Comparison of ENCODE assay signal across 8 cellular contexts in the genomic region with DNA sequence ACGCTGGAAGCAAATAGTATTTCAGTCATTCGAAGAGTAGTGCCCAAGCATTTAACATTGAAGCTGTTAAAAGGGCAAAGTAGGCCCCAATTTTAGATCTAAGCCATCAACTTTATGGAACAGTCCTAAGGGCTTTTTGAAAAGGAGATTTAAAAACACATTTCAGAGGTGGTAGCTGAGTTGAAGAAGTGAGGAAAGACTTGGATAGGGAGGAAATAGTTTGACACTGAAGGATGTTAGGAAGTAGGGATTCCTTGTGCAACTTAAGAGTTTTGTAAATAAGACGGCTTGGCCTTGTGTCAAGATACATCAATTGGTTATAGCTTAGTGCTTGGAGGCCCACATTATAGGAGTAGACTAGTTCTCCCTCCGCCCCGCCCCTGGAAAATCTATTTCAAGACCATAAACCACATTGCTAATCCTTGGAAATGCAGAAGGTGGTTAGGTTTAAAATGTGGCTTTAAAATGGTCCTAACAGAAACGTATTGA. TPM values are rescaled to one million over a fixed set of nuclear protein-coding genes. Genes with fewer than 3 reads are reported as not detected.
DNase-seq lines count a peak whose midpoint lies in the region; ATAC-seq, FAIRE-seq and TF ChIP-seq lines count a peak whose summit lies in the region.

No MANE protein-coding gene starts in this region.

- in situ Hi-C loops in SK-MEL-5 (cut with HindIII; ENCODE audit: low pct_unique_long_range_greater_than_20kb, low sequenced_read_pairs): no loop called here

- peak overlapping the region; percentile 66 for H3K9ac ChIP-seq in endothelial cell of umbilical vein (replicated peaks; ENCODE audit: extremely low read depth, insufficient read depth, low read length)

- no peaks in the 10 kb centered on the region for H3K27me3 ChIP-seq in CD4-positive, alpha-beta T cell (ENCODE audit: control insufficient read depth, insufficient read depth, low read length)
- no peaks in the 10 kb centered on the region for H3K27me3 ChIP-seq in endothelial cell of umbilical vein (ENCODE audit: control insufficient read depth in 2 of 2, insufficient read depth in 2 of 2, low read length in 2 of 2)

- H3K4me1 Mint-ChIP-seq in CD4-positive, alpha-beta T cell (ENCODE audit: low read depth): peaks cover 45% of the 10 kb centered on the region
- H3K4me1 Mint-ChIP-seq in HFFc6 (ENCODE audit: low read depth) (peaks cover 36% of the 10 kb centered on the region), neural crest cell (peaks cover 54% of the 10 kb centered on the region)

- peak overlapping the region; percentile 98 for H3K27ac Mint-ChIP-seq in CD4-positive, alpha-beta T cell
- peak overlapping the region; percentile 65 for H3K27ac Mint-ChIP-seq in HFFc6
- no peak overlapping the region for H3K27ac Mint-ChIP-seq in neural crest cell (ENCODE audit: unreplicated experiment)

- intact Hi-C loops in CD4-positive, alpha-beta T cell (cut with DNase I, micrococcal nuclease): loop anchor here (1.0 to 5.0 kb wide), 7 partner anchors 21 to 415 kb away; a partner anchor contains a TSS
- intact Hi-C loops in endothelial cell of umbilical vein (cut with micrococcal nuclease): loop anchor here (2.0 kb wide), 3 partner anchors 21 to 93 kb away; a partner anchor contains a TSS

- H3K27ac ChIP-seq in CD4-positive, alpha-beta T cell (ENCODE audit: low read depth, low read length): peak overlapping the region; percentile 23
- H3K27ac ChIP-seq in endothelial cell of umbilical vein (ENCODE audit: insufficient read depth, low read depth, low read length): peak overlapping the region; percentile 15

- H3K4me3 Mint-ChIP-seq in CD4-positive, alpha-beta T cell: peak overlapping the region; percentile 88
- H3K4me3 Mint-ChIP-seq in HFFc6 (peak overlapping the region; percentile 85), neural crest cell (peak overlapping the region; percentile 86)

- peaks cover 38% of the 10 kb centered on the region for H3K36me3 Mint-ChIP-seq in CD4-positive, alpha-beta T cell (ENCODE audit: low read depth)
- H3K36me3 Mint-ChIP-seq in HFFc6 (ENCODE audit: low read depth) (peaks cover 34% of the 10 kb centered on the region), neural crest cell (ENCODE audit: low read depth) (peaks cover 36% of the 10 kb centered on the region)

- peaks cover 22% of the 10 kb centered on the region for H3K4me1 ChIP-seq in endothelial cell of umbilical vein (ENCODE audit: control insufficient read depth, extremely low read depth, insufficient read depth, low read length)

- DNase-seq in CD4-positive, alpha-beta T cell: no peak
- DNase-seq in HFFc6: no peak
- DNase-seq in SK-MEL-5 (ENCODE audit: low read depth, low spot score): peak; percentile 32
- DNase-seq in endothelial cell of umbilical vein (ENCODE audit: low read depth, low spot score): peak; percentile 62
- DNase-seq in neural crest cell (ENCODE audit: low read depth, low spot score): no peak
- no peak for DNase-seq in ecto neural progenitor cell (ENCODE audit: low spot score)

- TF ChIP-seq POLR2A in endothelial cell of umbilical vein (IDR thresholded peaks at IDR 0.05; ENCODE audit: low read depth, low read length): no peak

- no peak for ATAC-seq in CD4-positive, alpha-beta T cell (ENCODE audit: poor library complexity)
- no peak for ATAC-seq in GM18907 (IDR thresholded peaks at IDR 0.05; ENCODE audit: unreplicated experiment)
- ATAC-seq in GM21619 (IDR thresholded peaks at IDR 0.05; ENCODE audit: unreplicated experiment): no peak

- H3K9me3 ChIP-seq in CD4-positive, alpha-beta T cell (ENCODE audit: control insufficient read depth, low read length): no peaks in the 10 kb centered on the region
- no peaks in the 10 kb centered on the region for H3K9me3 ChIP-seq in endothelial cell of umbilical vein (replicated peaks; ENCODE audit: control insufficient read depth, insufficient read depth, low read length)

- H3K36me3 ChIP-seq in endothelial cell of umbilical vein (ENCODE audit: control insufficient read depth in 2 of 2, extremely low read depth in 1 of 2, insufficient read depth in 2 of 2, low read length in 2 of 2): peaks cover 14 to 17% of the 10 kb centered on the region in 2 experiments

- peaks cover 4% of the 10 kb centered on the region for H4K20me1 ChIP-seq in endothelial cell of umbilical vein (replicated peaks; ENCODE audit: control insufficient read depth, extremely low read depth, insufficient read depth, low read length)

- BruUV-seq in endothelial cell of umbilical vein (replicated peaks; lab: Mats Ljungman, UMichigan): TSS peak; percentile 44

- peak overlapping the region; percentile 76 for H3K4me2 ChIP-seq in endothelial cell of umbilical vein (ENCODE audit: insufficient read depth, low read length)

- dilution Hi-C loops in endothelial cell of umbilical vein (cut with MboI; ENCODE audit: extremely low pct_ligation_motif_present, low sequenced_read_pairs): no loop called here

- no peak for FAIRE-seq in endothelial cell of umbilical vein (lab: Jason Lieb, UNC)

- CTCF ChIA-PET in CD4-positive, alpha-beta T cell (lab: Charles Lee): interaction anchor here (1.0 to 4.4 kb wide), 7 partner anchors 22 to 103 kb away, joined by 3 to 38 read pairs (median 14); a partner anchor contains a TSS
- CTCF ChIA-PET in endothelial cell of umbilical vein (lab: Charles Lee): interaction anchor here (0.9 to 4.5 kb wide), 11 partner anchors 8 to 126 kb away, joined by 3 to 57 read pairs (median 6); a partner anchor contains a TSS

- H3K9me1 ChIP-seq in endothelial cell of umbilical vein (replicated peaks; ENCODE audit: control insufficient read depth, extremely low read depth, insufficient read depth, low read length): no peaks in the 10 kb centered on the region

- no peaks in the 10 kb centered on the region for H3K9me3 Mint-ChIP-seq in CD4-positive, alpha-beta T cell
- H3K9me3 Mint-ChIP-seq in HFFc6 (peaks cover 8% of the 10 kb centered on the region; the same call in 1 of the 2 replicates), neural crest cell (peaks cover 2% of the 10 kb centered on the region)

- POLR2A ChIA-PET in CD4-positive, alpha-beta T cell (lab: Charles Lee): interaction anchor here (0.6 to 4.7 kb wide), 26 partner anchors 8 to 980 kb away, joined by 3 to 374 read pairs (median 10); a partner anchor contains a TSS
- POLR2A ChIA-PET in endothelial cell of umbilical vein (lab: Charles Lee): interaction anchor here (0.9 to 3.4 kb wide), 10 partner anchors 11 to 693 kb away, joined by 3 to 58 read pairs (median 9); a partner anchor contains a TSS

- peak overlapping the region; percentile 80 for H2AFZ ChIP-seq in endothelial cell of umbilical vein (ENCODE audit: low read depth, low read length)

- no peaks in the 10 kb centered on the region for H3K27me3 Mint-ChIP-seq in CD4-positive, alpha-beta T cell
- H3K27me3 Mint-ChIP-seq in HFFc6 (ENCODE audit: insufficient read depth) (peaks cover 15% of the 10 kb centered on the region), neural crest cell (ENCODE audit: low read depth) (peaks cover 19% of the 10 kb centered on the region)

- H3K4me3 ChIP-seq in endothelial cell of umbilical vein (replicated peaks in 1 of 3; ENCODE audit: insufficient read depth in 1 of 3, low read depth in 1 of 3, low read length in 3 of 3): peak overlapping the region; percentile 5 to 64 (median 27)

- no peak for TF ChIP-seq CTCF in CD4-positive, alpha-beta T cell (IDR thresholded peaks at IDR 0.05)
- TF ChIP-seq CTCF in HFFc6 (IDR thresholded peaks at IDR 0.05): no peak
- no peak for TF ChIP-seq CTCF in endothelial cell of umbilical vein (IDR thresholded peaks at IDR 0.05; ENCODE audit: extremely low read depth in 1 of 2, insufficient read depth in 1 of 2, low read depth in 1 of 2, low read length in 2 of 2)
- no peak for TF ChIP-seq CTCF in neural crest cell (conservative IDR thresholded peaks at IDR 0.05)

- peaks cover 29% of the 10 kb centered on the region for H3K79me2 ChIP-seq in endothelial cell of umbilical vein (ENCODE audit: control insufficient read depth, insufficient read depth, low read length)

RNA-seq across cellular contexts. Expression of a gene that starts 0.8 kb away (rescaled TPM):
- total RNA-seq in CD4-positive, alpha-beta T cell: 100 to 1,000 TPM; 116 to 120 TPM
- 1,000 to 10,000 TPM; 1,208 to 2,585 (median 2,279) TPM for total RNA-seq in HFFc6 (2021; fragmentation: NEBNext Ultra II Directional; extraction: Animal tissue kit (Norgen Biotek cat#: 25700))
- 1,958 and 1,976 TPM in 2 replicates for total RNA-seq in SK-MEL-5 (2014; rRNA removed; shearing (Covaris generic))
- 2,389 and 2,410 TPM in 2 replicates for polyA plus RNA-seq in SK-MEL-5 (2015; cell fraction: cytosol; rRNA removed)
- 508 and 518 TPM in 2 replicates for polyA plus RNA-seq in SK-MEL-5 (2015; cell fraction: nucleus; rRNA removed)
- 2,228 and 2,245 TPM in 2 replicates for total RNA-seq in endothelial cell of umbilical vein
- polyA plus RNA-seq in endothelial cell of umbilical vein: 5,362 and 5,535 TPM in 2 replicates
- polyA plus RNA-seq in endothelial cell of umbilical vein (2011; cell fraction: cytosol; rRNA removed): 3,501 and 4,863 TPM in 2 replicates
- polyA plus RNA-seq in endothelial cell of umbilical vein (2011; cell fraction: nucleus; rRNA removed): 1,748 and 1,873 TPM in 2 replicates
- polyA plus RNA-seq in endothelial cell of umbilical vein (2012): 1,739 and 2,630 TPM in 2 replicates
- polyA minus RNA-seq in endothelial cell of umbilical vein: 3,873 and 4,381 TPM in 2 replicates
- 1,513 TPM for polyA minus RNA-seq in endothelial cell of umbilical vein (2011; cell fraction: cytosol; rRNA and poly(A)+ RNA removed)
- polyA minus RNA-seq in endothelial cell of umbilical vein (2011; cell fraction: nucleus; rRNA and poly(A)+ RNA removed): 672 and 794 TPM in 2 replicates
- 3,094 and 3,153 TPM in 2 replicates for total RNA-seq in neural crest cell

RNA-seq across cellular contexts. Expression of a gene that starts 21.4 kb away (rescaled TPM):
- total RNA-seq in CD4-positive, alpha-beta T cell: 100 to 1,000 TPM; 401 to 418 TPM
- 10 to 100 TPM; 23.0 to 31.0 (median 26.2) TPM for total RNA-seq in HFFc6 (2021; fragmentation: NEBNext Ultra II Directional; extraction: Animal tissue kit (Norgen Biotek cat#: 25700))
- total RNA-seq in SK-MEL-5 (2014; rRNA removed; shearing (Covaris generic)): 20.6 and 21.7 TPM in 2 replicates
- 17.1 and 18.6 TPM in 2 replicates for polyA plus RNA-seq in SK-MEL-5 (2015; cell fraction: cytosol; rRNA removed)
- 216 and 234 TPM in 2 replicates for polyA plus RNA-seq in SK-MEL-5 (2015; cell fraction: nucleus; rRNA removed)
- total RNA-seq in endothelial cell of umbilical vein: 92.8 and 106 TPM in 2 replicates
- 78.3 and 99.1 TPM in 2 replicates for polyA plus RNA-seq in endothelial cell of umbilical vein
- 41.6 and 57.0 TPM in 2 replicates for polyA plus RNA-seq in endothelial cell of umbilical vein (2011; cell fraction: cytosol; rRNA removed)
- 340 and 481 TPM in 2 replicates for polyA plus RNA-seq in endothelial cell of umbilical vein (2011; cell fraction: nucleus; rRNA removed)
- 78.3 and 84.6 TPM in 2 replicates for polyA plus RNA-seq in endothelial cell of umbilical vein (2012)
- polyA minus RNA-seq in endothelial cell of umbilical vein: 172 and 185 TPM in 2 replicates
- 5.4 TPM for polyA minus RNA-seq in endothelial cell of umbilical vein (2011; cell fraction: cytosol; rRNA and poly(A)+ RNA removed)
- polyA minus RNA-seq in endothelial cell of umbilical vein (2011; cell fraction: nucleus; rRNA and poly(A)+ RNA removed): 110 and 154 TPM in 2 replicates
- total RNA-seq in neural crest cell: 101 TPM in 2 replicates

RNA-seq across cellular contexts. Expression of a gene that starts 37.4 kb away (rescaled TPM):
- 1 to 10 TPM in 1 of 2 experiments, under 1 TPM in 1; 0.71 to 1.1 TPM for total RNA-seq in CD4-positive, alpha-beta T cell
- total RNA-seq in HFFc6 (2021; fragmentation: NEBNext Ultra II Directional; extraction: Animal tissue kit (Norgen Biotek cat#: 25700)): under 1 TPM in 1 of 6 experiments, not detected in 5; 0.07 TPM
- 0.05 and 0.21 TPM in 2 replicates for total RNA-seq in SK-MEL-5 (2014; rRNA removed; shearing (Covaris generic))
- polyA plus RNA-seq in SK-MEL-5 (2015; cell fraction: cytosol; rRNA removed): 0.11 and 0.20 TPM in 2 replicates
- 1.1 TPM in 1 of 2 replicates, not detected in the other for polyA plus RNA-seq in SK-MEL-5 (2015; cell fraction: nucleus; rRNA removed)
- total RNA-seq in endothelial cell of umbilical vein: 3.3 and 3.9 TPM in 2 replicates
- 2.9 and 4.2 TPM in 2 replicates for polyA plus RNA-seq in endothelial cell of umbilical vein
- polyA plus RNA-seq in endothelial cell of umbilical vein (2011; cell fraction: cytosol; rRNA removed): 1.7 and 3.0 TPM in 2 replicates
- polyA plus RNA-seq in endothelial cell of umbilical vein (2011; cell fraction: nucleus; rRNA removed): 1.4 and 1.8 TPM in 2 replicates
- polyA plus RNA-seq in endothelial cell of umbilical vein (2012): 1.7 and 2.6 TPM in 2 replicates
- 1.5 and 3.0 TPM in 2 replicates for polyA minus RNA-seq in endothelial cell of umbilical vein
- polyA minus RNA-seq in endothelial cell of umbilical vein (2011; cell fraction: cytosol; rRNA and poly(A)+ RNA removed): not detected
- polyA minus RNA-seq in endothelial cell of umbilical vein (2011; cell fraction: nucleus; rRNA and poly(A)+ RNA removed): 1.3 and 1.5 TPM in 2 replicates
- total RNA-seq in neural crest cell: 1.5 TPM in 2 replicates

RNA-seq across cellular contexts. Expression of a gene that starts 56.9 kb away (rescaled TPM):
- 100 to 1,000 TPM; 295 to 305 TPM for total RNA-seq in CD4-positive, alpha-beta T cell
- 100 to 1,000 TPM; 227 to 300 (median 257) TPM for total RNA-seq in HFFc6 (2021; fragmentation: NEBNext Ultra II Directional; extraction: Animal tissue kit (Norgen Biotek cat#: 25700))
- total RNA-seq in SK-MEL-5 (2014; rRNA removed; shearing (Covaris generic)): 147 and 170 TPM in 2 replicates
- polyA plus RNA-seq in SK-MEL-5 (2015; cell fraction: cytosol; rRNA removed): 162 and 192 TPM in 2 replicates
- 59.3 and 74.0 TPM in 2 replicates for polyA plus RNA-seq in SK-MEL-5 (2015; cell fraction: nucleus; rRNA removed)
- total RNA-seq in endothelial cell of umbilical vein (701 and 740 TPM in 2 replicates), neural crest cell (1,729 and 1,742 TPM in 2 replicates)
- polyA plus RNA-seq in endothelial cell of umbilical vein: 2,429 and 3,046 TPM in 2 replicates
- 1,553 and 1,641 TPM in 2 replicates for polyA plus RNA-seq in endothelial cell of umbilical vein (2011; cell fraction: cytosol; rRNA removed)
- polyA plus RNA-seq in endothelial cell of umbilical vein (2011; cell fraction: nucleus; rRNA removed): 917 and 1,076 TPM in 2 replicates
- polyA plus RNA-seq in endothelial cell of umbilical vein (2012): 924 and 1,060 TPM in 2 replicates
- polyA minus RNA-seq in endothelial cell of umbilical vein: 1,517 and 1,697 TPM in 2 replicates
- polyA minus RNA-seq in endothelial cell of umbilical vein (2011; cell fraction: cytosol; rRNA and poly(A)+ RNA removed): 2.2 TPM
- polyA minus RNA-seq in endothelial cell of umbilical vein (2011; cell fraction: nucleus; rRNA and poly(A)+ RNA removed): 321 and 332 TPM in 2 replicates

Comparison
In these comparisons a context has a peak if more than half of its experiments do, and no peak if none do; other contexts are left out.
1. DNase-seq: peak in SK-MEL-5 (single experiment) and endothelial cell of umbilical vein (single experiment); none in CD4-positive, alpha-beta T cell (0 of 10), HFFc6 (single experiment), neural crest cell (single experiment) and ecto neural progenitor cell (single experiment).
2. RNA of a gene that starts 0.8 kb away (total RNA-seq): 3,094 to 3,153 TPM in neural crest cell, 1,208 to 2,585 TPM in HFFc6, 2,228 to 2,245 TPM in endothelial cell of umbilical vein and 1,958 to 1,976 TPM in SK-MEL-5; 116 to 120 TPM in CD4-positive, alpha-beta T cell; every median in the first group is over 10 times any median in the second.
3. Peak in every context shown above with its lines, with median percentiles within 50 percentile points of each other: H3K4me3 Mint-ChIP-seq.